Comparison of ENCODE assay signal across 8 cellular contexts in the genomic region with DNA sequence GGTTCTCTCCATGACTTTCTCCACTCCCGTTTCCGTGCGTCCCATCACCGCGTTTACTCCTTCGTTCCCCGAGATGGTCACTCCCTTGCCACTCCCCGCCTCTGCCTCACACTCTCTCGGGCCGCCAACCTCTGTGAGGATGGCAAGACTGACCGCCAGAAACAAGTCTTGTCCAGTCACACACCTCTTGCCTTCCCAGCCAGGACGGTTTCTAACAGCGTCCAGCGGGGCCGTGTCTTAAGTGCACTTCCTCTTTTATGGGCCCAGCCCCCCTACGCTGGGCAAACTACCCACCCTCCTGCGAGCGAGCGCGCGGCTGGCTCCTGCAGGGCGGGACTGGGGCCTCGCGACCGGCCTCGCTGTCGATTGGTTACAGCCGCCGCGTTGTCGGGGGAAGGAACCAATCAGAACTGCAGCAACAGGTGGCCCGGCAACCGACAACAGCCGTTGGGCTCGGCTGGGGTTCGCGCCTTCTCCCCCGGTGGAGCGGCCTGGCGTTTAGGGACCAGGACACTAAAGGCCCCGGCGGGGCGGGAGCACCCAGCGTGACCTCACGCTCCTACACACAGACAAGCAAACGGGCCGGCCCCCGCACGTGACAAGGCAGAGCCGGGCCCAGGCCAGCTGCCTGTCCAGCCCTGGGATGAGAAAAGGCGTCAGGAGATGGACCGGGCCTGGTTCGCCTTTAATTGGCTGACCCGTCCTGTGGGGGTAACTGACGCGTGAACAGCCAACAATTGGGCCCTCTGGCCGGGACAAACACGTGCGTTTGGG. TPM values are rescaled to one million over a fixed set of nuclear protein-coding genes. Genes with fewer than 3 reads are reported as not detected.
DNase-seq lines count a peak whose midpoint lies in the region; ATAC-seq, FAIRE-seq and TF ChIP-seq lines count a peak whose summit lies in the region.

No MANE protein-coding gene starts in this region.

- WGBS in aorta, 2 donors, result 0 to 1% methylated on average over 57 to 59 of the region's 59 CpGs

- no peaks in the 10 kb centered on the region for H3K27me3 ChIP-seq in ascending aorta
- no peaks in the 10 kb centered on the region for H3K27me3 ChIP-seq in aorta (ENCODE audit: control insufficient read depth in 1 of 2, insufficient read depth in 2 of 2, low read length in 1 of 2)

- FAIRE-seq in GM18507 (lab: Jason Lieb, UNC), result peak; percentile 85

- no peaks in the 10 kb centered on the region for H3K9me3 Mint-ChIP-seq in T-helper 2 cell treated with Interferon-gamma antibody and Interleukin-4, amounts not matched to agents 5 μg/mL and 100 μg/mL, for 36 hours

- intact Hi-C loops in ascending aorta (cut with DNase I) (loop anchor here (2.0 to 5.0 kb wide), 4 partner anchors 106 to 386 kb away; a partner anchor contains a TSS), aorta (cut with DNase I) (no loop called here)

- H3K4me1 Mint-ChIP-seq in T-helper 2 cell treated with Interferon-gamma antibody and Interleukin-4, amounts not matched to agents 5 μg/mL and 100 μg/mL, for 36 hours (ENCODE audit: low read depth), result peaks cover 49% of the 10 kb centered on the region

- no peaks in the 10 kb centered on the region for H3K27me3 Mint-ChIP-seq in T-helper 2 cell treated with Interferon-gamma antibody and Interleukin-4, amounts not matched to agents 5 μg/mL and 100 μg/mL, for 36 hours (ENCODE audit: low read depth)

- H3K27ac Mint-ChIP-seq in T-helper 2 cell treated with Interferon-gamma antibody and Interleukin-4, amounts not matched to agents 5 μg/mL and 100 μg/mL, for 36 hours, result peak overlapping the region; percentile 98

- H3K27ac ChIP-seq in ascending aorta, result peak overlapping the region; percentile 84 to 89
- H3K27ac ChIP-seq in aorta (ENCODE audit: low read depth in 1 of 2, low read length in 2 of 2), result peak overlapping the region in 1 of 2 donors; percentile 77

- ATAC-seq in HG02943 (IDR thresholded peaks at IDR 0.05; ENCODE audit: low read depth, unreplicated experiment) (peak; percentile 71), aorta (ENCODE audit: low FRiP score) (peak; percentile 96)

- H3K4me1 ChIP-seq in ascending aorta, result peaks cover 5 to 15% of the 10 kb centered on the region in 2 donors
- no peaks in the 10 kb centered on the region for H3K4me1 ChIP-seq in aorta (ENCODE audit: control insufficient read depth in 1 of 2, insufficient read depth in 2 of 2, low read length in 2 of 2)

- DNase-seq in GM18507 (ENCODE audit: extremely low spot score, insufficient read length, low read depth) (peak; percentile 93), NCI-H187 treated with DMSO at 0.1 percent for 48 hours (lab: John Stamatoyannopoulos, UW) (peak; percentile 70), ascending aorta (ENCODE audit: low spot score in 2 of 2) (peak; percentile 82 to 97), hippocampal formation (lab: John Stamatoyannopoulos, UW) (peak; percentile 91 to 94), renal cortical epithelial cell (ENCODE audit: low read depth) (peak; percentile 78), aorta (peak; percentile 96 to 97)
- peak; percentile 94 for DNase-seq in T-helper 2 cell treated with Interferon-gamma antibody and Interleukin-4, amounts not matched to agents 5 μg/mL and 100 μg/mL, for 36 hours (ENCODE audit: low spot score)

- TF ChIP-seq CTCF in ascending aorta (IDR thresholded peaks at IDR 0.05), result no peak

- peaks cover 43% of the 10 kb centered on the region for H3K36me3 Mint-ChIP-seq in T-helper 2 cell treated with Interferon-gamma antibody and Interleukin-4, amounts not matched to agents 5 μg/mL and 100 μg/mL, for 36 hours (ENCODE audit: low read depth)

- peak overlapping the region; percentile 97 for H3K4me3 Mint-ChIP-seq in T-helper 2 cell treated with Interferon-gamma antibody and Interleukin-4, amounts not matched to agents 5 μg/mL and 100 μg/mL, for 36 hours

- H3K4me3 ChIP-seq in ascending aorta, result peak overlapping the region; percentile 61 to 74
- H3K4me3 ChIP-seq in aorta (ENCODE audit: low read length in 2 of 2), result peak overlapping the region; percentile 29 to 44

- H3K9me3 ChIP-seq in ascending aorta (no peaks in the 10 kb centered on the region), aorta (ENCODE audit: control insufficient read depth, low read length) (no peaks in the 10 kb centered on the region)

- H3K36me3 ChIP-seq in ascending aorta (peaks cover under 1 to 3% of the 10 kb centered on the region in 2 donors), aorta (ENCODE audit: control insufficient read depth in 1 of 2, insufficient read depth in 2 of 2, low read length in 1 of 2) (no peaks in the 10 kb centered on the region)

RNA-seq across cellular contexts. Expression of a gene that starts 0.5 kb away (rescaled TPM):
- total RNA-seq in ascending aorta, result 2.7 TPM
- total RNA-seq in renal cortical epithelial cell, result 13.7 and 48.6 TPM in 2 replicates
- 10 to 100 TPM; 27.4 to 45.4 TPM for total RNA-seq in aorta
- 10 to 100 TPM in 1 of 2 donors, 1 to 10 TPM in 1; 7.3 to 44.3 TPM for polyA plus RNA-seq in aorta

RNA-seq across cellular contexts. Expression of a gene that starts 25.7 kb away (rescaled TPM):
- total RNA-seq in ascending aorta, result not detected
- total RNA-seq in renal cortical epithelial cell, result 0.17 and 1.1 TPM in 2 replicates
- total RNA-seq in aorta, result 1 to 10 TPM; 2.6 to 3.1 TPM
- polyA plus RNA-seq in aorta, result 1 to 10 TPM in 1 of 2 donors, under 1 TPM in 1; 0.38 to 2.3 TPM

RNA-seq across cellular contexts. Expression of a gene that starts 32.4 kb away (rescaled TPM):
- total RNA-seq in ascending aorta (not detected), renal cortical epithelial cell (0.35 and 1.4 TPM in 2 replicates), aorta (not detected)
- not detected for polyA plus RNA-seq in aorta
